Comparison of ENCODE assay signal across 1 cellular context in the genomic region with DNA sequence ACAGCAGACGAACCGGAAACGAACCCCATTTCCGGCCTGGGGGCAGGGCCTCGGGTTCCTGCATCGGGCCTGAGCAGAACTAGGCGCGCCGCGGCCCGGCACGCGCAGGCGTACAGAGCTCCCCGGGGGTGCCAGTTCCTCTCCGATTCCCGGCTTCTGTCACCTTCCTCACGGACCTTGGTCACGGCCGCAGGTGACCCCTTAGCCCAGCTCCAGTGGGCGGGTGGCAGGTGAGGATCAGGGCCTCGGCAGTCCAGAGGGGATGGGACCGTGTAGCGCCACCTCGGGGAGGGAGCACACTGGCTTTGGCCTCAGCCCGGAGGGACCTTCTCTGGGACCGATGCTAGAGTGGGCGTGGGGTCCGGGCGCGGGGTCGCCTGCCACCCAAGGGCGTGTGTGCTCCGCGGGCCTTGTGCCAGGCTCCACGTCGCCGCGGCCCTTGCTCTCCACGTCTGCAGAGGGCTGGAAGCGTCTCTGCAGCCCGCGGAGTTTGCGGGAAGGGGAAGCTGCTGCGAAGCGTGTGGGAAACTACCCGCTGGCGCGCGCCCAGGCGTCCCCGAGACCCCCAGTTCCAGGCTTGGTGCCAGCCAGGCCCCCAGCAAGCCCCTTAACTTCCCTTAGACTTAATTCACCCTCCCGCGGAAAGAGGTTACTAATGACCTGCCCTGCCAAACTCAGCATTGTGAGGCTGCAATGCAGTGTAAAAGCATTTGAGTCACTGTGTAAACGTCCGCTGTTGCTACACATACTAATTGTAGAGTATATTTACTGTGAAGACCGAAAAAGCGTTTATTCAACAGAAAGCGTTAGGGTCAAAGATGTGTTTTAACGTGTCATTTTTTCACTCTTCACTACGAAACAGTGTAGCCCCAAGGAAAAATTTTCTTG.
TF ChIP-seq lines count a peak whose summit lies in the region.

A gene (plus strand): TSS at position 48 of the 888 bp plus-strand sequence. CDS start 7,930 bp downstream, outside the sequence.

TF ChIP-seq in HepG2, 621 proteins besides CTCF, POLR2A, EP300 and RAD21 (continued from another document):
- TF ChIP-seq, protein P1, sequence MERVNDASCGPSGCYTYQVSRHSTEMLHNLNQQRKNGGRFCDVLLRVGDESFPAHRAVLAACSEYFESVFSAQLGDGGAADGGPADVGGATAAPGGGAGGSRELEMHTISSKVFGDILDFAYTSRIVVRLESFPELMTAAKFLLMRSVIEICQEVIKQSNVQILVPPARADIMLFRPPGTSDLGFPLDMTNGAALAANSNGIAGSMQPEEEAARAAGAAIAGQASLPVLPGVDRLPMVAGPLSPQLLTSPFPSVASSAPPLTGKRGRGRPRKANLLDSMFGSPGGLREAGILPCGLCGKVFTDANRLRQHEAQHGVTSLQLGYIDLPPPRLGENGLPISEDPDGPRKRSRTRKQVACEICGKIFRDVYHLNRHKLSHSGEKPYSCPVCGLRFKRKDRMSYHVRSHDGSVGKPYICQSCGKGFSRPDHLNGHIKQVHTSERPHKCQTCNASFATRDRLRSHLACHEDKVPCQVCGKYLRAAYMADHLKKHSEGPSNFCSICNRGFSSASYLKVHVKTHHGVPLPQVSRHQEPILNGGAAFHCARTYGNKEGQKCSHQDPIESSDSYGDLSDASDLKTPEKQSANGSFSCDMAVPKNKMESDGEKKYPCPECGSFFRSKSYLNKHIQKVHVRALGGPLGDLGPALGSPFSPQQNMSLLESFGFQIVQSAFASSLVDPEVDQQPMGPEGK (CRISPR knock-in tag; IDR thresholded peaks at IDR 0.05), result peak; percentile 75
- peak; percentile 96 for TF ChIP-seq ZNF20 (CRISPR knock-in tag; IDR thresholded peaks at IDR 0.05)
- TF ChIP-seq MIER2 (CRISPR knock-in tag; IDR thresholded peaks at IDR 0.05), result peak; percentile 55; the same call in 1 of the 2 replicates
- TF ChIP-seq IKZF1 (IDR thresholded peaks at IDR 0.05), result no peak
- TF ChIP-seq STAG1 (CRISPR knock-in tag; IDR thresholded peaks at IDR 0.05), result peak; percentile 57
- TF ChIP-seq, protein P2, sequence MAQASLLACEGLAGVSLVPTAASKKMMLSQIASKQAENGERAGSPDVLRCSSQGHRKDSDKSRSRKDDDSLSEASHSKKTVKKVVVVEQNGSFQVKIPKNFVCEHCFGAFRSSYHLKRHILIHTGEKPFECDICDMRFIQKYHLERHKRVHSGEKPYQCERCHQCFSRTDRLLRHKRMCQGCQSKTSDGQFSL (CRISPR knock-in tag; IDR thresholded peaks at IDR 0.05), result peak; percentile 27; the same call in 1 of the 2 replicates
- peak; percentile 41; the same call in 1 of the 2 replicates for TF ChIP-seq RELA (CRISPR knock-in tag; IDR thresholded peaks at IDR 0.05)
- peak; percentile 75; the same call in 1 of the 2 replicates for TF ChIP-seq ZNF768 (CRISPR knock-in tag; IDR thresholded peaks at IDR 0.05)
- TF ChIP-seq IRX3 (CRISPR knock-in tag; IDR thresholded peaks at IDR 0.05; ENCODE audit: borderline replicate concordance, low read depth), result peak; percentile 45
- TF ChIP-seq NR2F1 (CRISPR knock-in tag; IDR thresholded peaks at IDR 0.05), result peak; percentile 24 to 70; a peak in 3 of 4 replicates
- no peak; the same call in 1 of the 2 replicates for TF ChIP-seq DNMT1 (CRISPR knock-in tag; IDR thresholded peaks at IDR 0.05)
- no peak for TF ChIP-seq ATAD3A (CRISPR knock-in tag; IDR thresholded peaks at IDR 0.05)
- TF ChIP-seq ZNF615 (CRISPR knock-in tag; IDR thresholded peaks at IDR 0.05; ENCODE audit: borderline replicate concordance), result peak; percentile 57; the same call in 1 of the 2 replicates
- TF ChIP-seq, protein P3, sequence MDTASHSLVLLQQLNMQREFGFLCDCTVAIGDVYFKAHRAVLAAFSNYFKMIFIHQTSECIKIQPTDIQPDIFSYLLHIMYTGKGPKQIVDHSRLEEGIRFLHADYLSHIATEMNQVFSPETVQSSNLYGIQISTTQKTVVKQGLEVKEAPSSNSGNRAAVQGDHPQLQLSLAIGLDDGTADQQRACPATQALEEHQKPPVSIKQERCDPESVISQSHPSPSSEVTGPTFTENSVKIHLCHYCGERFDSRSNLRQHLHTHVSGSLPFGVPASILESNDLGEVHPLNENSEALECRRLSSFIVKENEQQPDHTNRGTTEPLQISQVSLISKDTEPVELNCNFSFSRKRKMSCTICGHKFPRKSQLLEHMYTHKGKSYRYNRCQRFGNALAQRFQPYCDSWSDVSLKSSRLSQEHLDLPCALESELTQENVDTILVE (CRISPR knock-in tag; IDR thresholded peaks at IDR 0.05), result peak; percentile 70
- peak; percentile 86; the same call in 1 of the 2 replicates for TF ChIP-seq ZNF224 (CRISPR knock-in tag; IDR thresholded peaks at IDR 0.05)
- TF ChIP-seq, protein P4, sequence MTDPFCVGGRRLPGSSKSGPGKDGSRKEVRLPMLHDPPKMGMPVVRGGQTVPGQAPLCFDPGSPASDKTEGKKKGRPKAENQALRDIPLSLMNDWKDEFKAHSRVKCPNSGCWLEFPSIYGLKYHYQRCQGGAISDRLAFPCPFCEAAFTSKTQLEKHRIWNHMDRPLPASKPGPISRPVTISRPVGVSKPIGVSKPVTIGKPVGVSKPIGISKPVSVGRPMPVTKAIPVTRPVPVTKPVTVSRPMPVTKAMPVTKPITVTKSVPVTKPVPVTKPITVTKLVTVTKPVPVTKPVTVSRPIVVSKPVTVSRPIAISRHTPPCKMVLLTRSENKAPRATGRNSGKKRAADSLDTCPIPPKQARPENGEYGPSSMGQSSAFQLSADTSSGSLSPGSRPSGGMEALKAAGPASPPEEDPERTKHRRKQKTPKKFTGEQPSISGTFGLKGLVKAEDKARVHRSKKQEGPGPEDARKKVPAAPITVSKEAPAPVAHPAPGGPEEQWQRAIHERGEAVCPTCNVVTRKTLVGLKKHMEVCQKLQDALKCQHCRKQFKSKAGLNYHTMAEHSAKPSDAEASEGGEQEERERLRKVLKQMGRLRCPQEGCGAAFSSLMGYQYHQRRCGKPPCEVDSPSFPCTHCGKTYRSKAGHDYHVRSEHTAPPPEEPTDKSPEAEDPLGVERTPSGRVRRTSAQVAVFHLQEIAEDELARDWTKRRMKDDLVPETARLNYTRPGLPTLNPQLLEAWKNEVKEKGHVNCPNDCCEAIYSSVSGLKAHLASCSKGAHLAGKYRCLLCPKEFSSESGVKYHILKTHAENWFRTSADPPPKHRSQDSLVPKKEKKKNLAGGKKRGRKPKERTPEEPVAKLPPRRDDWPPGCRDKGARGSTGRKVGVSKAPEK (CRISPR knock-in tag; IDR thresholded peaks at IDR 0.05; ENCODE audit: borderline replicate concordance), result peak; percentile 98; the same call in 1 of the 2 replicates
- no peak for TF ChIP-seq NONO (IDR thresholded peaks at IDR 0.05)
- TF ChIP-seq NONO (CRISPR knock-in tag; conservative IDR thresholded peaks at IDR 0.05), result peak; percentile 97
- TF ChIP-seq PHF8 (CRISPR knock-in tag; IDR thresholded peaks at IDR 0.05), result peak; percentile 98
- TF ChIP-seq ZMAT3 (CRISPR knock-in tag; conservative IDR thresholded peaks at IDR 0.05), result peak; percentile 71; the same call in 1 of the 2 replicates
- peak; percentile 86; the same call in 1 of the 2 replicates for TF ChIP-seq ZZZ3 (CRISPR knock-in tag; IDR thresholded peaks at IDR 0.05; ENCODE audit: borderline replicate concordance)
- TF ChIP-seq KMT2A (CRISPR knock-in tag; IDR thresholded peaks at IDR 0.05), result peak; percentile 95
- peak; percentile 78 for TF ChIP-seq SP5 (CRISPR knock-in tag; IDR thresholded peaks at IDR 0.05; ENCODE audit: borderline replicate concordance, low read depth)
- TF ChIP-seq ZNF234 (CRISPR knock-in tag; conservative IDR thresholded peaks at IDR 0.05), result no peak
- TF ChIP-seq, protein P5, sequence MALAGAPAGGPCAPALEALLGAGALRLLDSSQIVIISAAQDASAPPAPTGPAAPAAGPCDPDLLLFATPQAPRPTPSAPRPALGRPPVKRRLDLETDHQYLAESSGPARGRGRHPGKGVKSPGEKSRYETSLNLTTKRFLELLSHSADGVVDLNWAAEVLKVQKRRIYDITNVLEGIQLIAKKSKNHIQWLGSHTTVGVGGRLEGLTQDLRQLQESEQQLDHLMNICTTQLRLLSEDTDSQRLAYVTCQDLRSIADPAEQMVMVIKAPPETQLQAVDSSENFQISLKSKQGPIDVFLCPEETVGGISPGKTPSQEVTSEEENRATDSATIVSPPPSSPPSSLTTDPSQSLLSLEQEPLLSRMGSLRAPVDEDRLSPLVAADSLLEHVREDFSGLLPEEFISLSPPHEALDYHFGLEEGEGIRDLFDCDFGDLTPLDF (CRISPR knock-in tag; IDR thresholded peaks at IDR 0.05), result peak; percentile 49; the same call in 1 of the 2 replicates
- TF ChIP-seq KAT8 (CRISPR knock-in tag; IDR thresholded peaks at IDR 0.05), result peak; percentile 98
- TF ChIP-seq ZNF552 (CRISPR knock-in tag; IDR thresholded peaks at IDR 0.05; ENCODE audit: borderline replicate concordance), result peak; percentile 97
- TF ChIP-seq, protein P6, sequence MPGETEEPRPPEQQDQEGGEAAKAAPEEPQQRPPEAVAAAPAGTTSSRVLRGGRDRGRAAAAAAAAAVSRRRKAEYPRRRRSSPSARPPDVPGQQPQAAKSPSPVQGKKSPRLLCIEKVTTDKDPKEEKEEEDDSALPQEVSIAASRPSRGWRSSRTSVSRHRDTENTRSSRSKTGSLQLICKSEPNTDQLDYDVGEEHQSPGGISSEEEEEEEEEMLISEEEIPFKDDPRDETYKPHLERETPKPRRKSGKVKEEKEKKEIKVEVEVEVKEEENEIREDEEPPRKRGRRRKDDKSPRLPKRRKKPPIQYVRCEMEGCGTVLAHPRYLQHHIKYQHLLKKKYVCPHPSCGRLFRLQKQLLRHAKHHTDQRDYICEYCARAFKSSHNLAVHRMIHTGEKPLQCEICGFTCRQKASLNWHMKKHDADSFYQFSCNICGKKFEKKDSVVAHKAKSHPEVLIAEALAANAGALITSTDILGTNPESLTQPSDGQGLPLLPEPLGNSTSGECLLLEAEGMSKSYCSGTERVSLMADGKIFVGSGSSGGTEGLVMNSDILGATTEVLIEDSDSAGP (CRISPR knock-in tag; IDR thresholded peaks at IDR 0.05; ENCODE audit: borderline replicate concordance), result peak; percentile 98
- TF ChIP-seq ZNF747 (CRISPR knock-in tag; IDR thresholded peaks at IDR 0.05; ENCODE audit: borderline replicate concordance), result peak; percentile 77
- 0 out of 2 replicates have a peak, but pooled peaks have one; percentile 26 for TF ChIP-seq ZMYM2 (CRISPR knock-in tag; IDR thresholded peaks at IDR 0.05)
- no peak for TF ChIP-seq MBNL3 (CRISPR knock-in tag; conservative IDR thresholded peaks at IDR 0.05)
- TF ChIP-seq HCFC1 (IDR thresholded peaks at IDR 0.05; ENCODE audit: low read depth, low read length), result peak; percentile 58; the same call in 1 of the 2 replicates
- peak; percentile 83; the same call in 1 of the 2 replicates for TF ChIP-seq ZNF331 (CRISPR knock-in tag; IDR thresholded peaks at IDR 0.05)
- no peak; the same call in 1 of the 2 replicates for TF ChIP-seq ZNF180 (CRISPR knock-in tag; IDR thresholded peaks at IDR 0.05; ENCODE audit: borderline replicate concordance, low read depth)
- TF ChIP-seq, protein P7, sequence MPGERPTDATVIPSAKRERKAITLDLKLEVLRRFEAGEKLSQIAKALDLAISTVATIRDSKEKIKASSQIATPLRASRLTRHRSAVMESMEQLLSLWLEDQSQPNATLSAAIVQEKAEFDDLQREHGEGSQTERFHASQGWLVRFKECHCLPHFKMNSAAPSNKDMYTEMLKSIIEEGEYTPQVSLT (CRISPR knock-in tag; IDR thresholded peaks at IDR 0.05; ENCODE audit: borderline replicate concordance, low read depth), result no peak
- 0 out of 2 replicates have a peak, but pooled peaks have one; percentile 38 for TF ChIP-seq ZNF557 (CRISPR knock-in tag; IDR thresholded peaks at IDR 0.05)
- no peak for TF ChIP-seq EHMT2 (IDR thresholded peaks at IDR 0.05; ENCODE audit: borderline replicate concordance, low read depth, low read length)
- TF ChIP-seq KLF11 (CRISPR knock-in tag; IDR thresholded peaks at IDR 0.05), result peak; percentile 32; the same call in 1 of the 2 replicates
- TF ChIP-seq YY1 (IDR thresholded peaks at IDR 0.05; ENCODE audit: insufficient read depth, insufficient replicate concordance, low read depth, low read length), result peak; percentile 65
- TF ChIP-seq ZEB1 (IDR thresholded peaks at IDR 0.05; ENCODE audit: insufficient replicate concordance, low read depth), result peak; percentile 92
- TF ChIP-seq, protein P8, sequence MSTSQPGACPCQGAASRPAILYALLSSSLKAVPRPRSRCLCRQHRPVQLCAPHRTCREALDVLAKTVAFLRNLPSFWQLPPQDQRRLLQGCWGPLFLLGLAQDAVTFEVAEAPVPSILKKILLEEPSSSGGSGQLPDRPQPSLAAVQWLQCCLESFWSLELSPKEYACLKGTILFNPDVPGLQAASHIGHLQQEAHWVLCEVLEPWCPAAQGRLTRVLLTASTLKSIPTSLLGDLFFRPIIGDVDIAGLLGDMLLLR (CRISPR knock-in tag; IDR thresholded peaks at IDR 0.05), result peak; percentile 97
- TF ChIP-seq, protein P9, sequence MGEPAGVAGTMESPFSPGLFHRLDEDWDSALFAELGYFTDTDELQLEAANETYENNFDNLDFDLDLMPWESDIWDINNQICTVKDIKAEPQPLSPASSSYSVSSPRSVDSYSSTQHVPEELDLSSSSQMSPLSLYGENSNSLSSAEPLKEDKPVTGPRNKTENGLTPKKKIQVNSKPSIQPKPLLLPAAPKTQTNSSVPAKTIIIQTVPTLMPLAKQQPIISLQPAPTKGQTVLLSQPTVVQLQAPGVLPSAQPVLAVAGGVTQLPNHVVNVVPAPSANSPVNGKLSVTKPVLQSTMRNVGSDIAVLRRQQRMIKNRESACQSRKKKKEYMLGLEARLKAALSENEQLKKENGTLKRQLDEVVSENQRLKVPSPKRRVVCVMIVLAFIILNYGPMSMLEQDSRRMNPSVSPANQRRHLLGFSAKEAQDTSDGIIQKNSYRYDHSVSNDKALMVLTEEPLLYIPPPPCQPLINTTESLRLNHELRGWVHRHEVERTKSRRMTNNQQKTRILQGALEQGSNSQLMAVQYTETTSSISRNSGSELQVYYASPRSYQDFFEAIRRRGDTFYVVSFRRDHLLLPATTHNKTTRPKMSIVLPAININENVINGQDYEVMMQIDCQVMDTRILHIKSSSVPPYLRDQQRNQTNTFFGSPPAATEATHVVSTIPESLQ (CRISPR knock-in tag; conservative IDR thresholded peaks at IDR 0.05), result peak; percentile 48; the same call in 1 of the 2 replicates
TF ChIP-seq in HepG2: peak in this region for 464.
